In genomic region chr19:10580979-10581631, GRCh38 we compare ENCODE assay signal across 8 cellular contexts. TPM values are rescaled to one million over a fixed set of nuclear protein-coding genes. Genes with fewer than 3 reads are reported as not detected.
DNase-seq lines count a peak whose midpoint lies in the region; ATAC-seq and TF ChIP-seq lines count a peak whose summit lies in the region.

No MANE protein-coding gene starts in this region.

- no peak for TF ChIP-seq EP300 in transverse colon (IDR thresholded peaks at IDR 0.05; ENCODE audit: low read depth)

- WGBS in transverse colon (ENCODE audit: low coverage in 1 of 2), 2 donors, result 34% methylated on average over 31 of the region's 31 CpGs; no CpG with 5 or more reads in 1 of the 2 donors

- H3K9me3 Mint-ChIP-seq in activated naive CD4-positive, alpha-beta T cell treated with anti-CD3 and anti-CD28 coated beads for 36 hours, result no peaks in the 10 kb centered on the region
- no peaks in the 10 kb centered on the region for H3K9me3 Mint-ChIP-seq in glutamatergic neuron (ENCODE audit: unreplicated experiment)

- H3K4me3 ChIP-seq in GM06990 (replicated peaks; ENCODE audit: low read depth, low read length) (no peak overlapping the region), SK-N-MC (peak overlapping the region; percentile 71), transverse colon (no peak overlapping the region)

- H3K27ac ChIP-seq in SK-N-MC, result no peak overlapping the region
- H3K27ac ChIP-seq in transverse colon, result no peak overlapping the region

- intact Hi-C loops in activated naive CD4-positive, alpha-beta T cell treated with anti-CD3 and anti-CD28 coated beads for 36 hours (cut with micrococcal nuclease), result loop anchor here (1.0 to 2.0 kb wide), 3 partner anchors 63 to 118 kb away; no protein-coding TSS in a partner anchor
- intact Hi-C loops in transverse colon (cut with DNase I; ENCODE audit: low total_unique reads), result no loop called here

- no peaks in the 10 kb centered on the region for H3K36me3 Mint-ChIP-seq in activated naive CD4-positive, alpha-beta T cell treated with anti-CD3 and anti-CD28 coated beads for 36 hours (ENCODE audit: low read depth)
- H3K36me3 Mint-ChIP-seq in glutamatergic neuron (ENCODE audit: unreplicated experiment), result no peaks in the 10 kb centered on the region

- peaks cover 0 to 4% (median 2%) of the 10 kb centered on the region in 4 donors for H3K4me1 ChIP-seq in transverse colon

- CTCF ChIA-PET in activated naive CD4-positive, alpha-beta T cell treated with anti-CD3 and anti-CD28 coated beads for 36 hours (lab: Charles Lee), result interaction anchor here (0.6 to 9.0 kb wide), 36 partner anchors 9 to 204 kb away, joined by 3 to 251 read pairs (median 6); partner anchors contain the start of genes DNM2 and QTRT1

- no peaks in the 10 kb centered on the region for H3K27me3 ChIP-seq in GM06990 (replicated peaks; ENCODE audit: control insufficient read depth, insufficient read depth, low read length)
- no peaks in the 10 kb centered on the region for H3K27me3 ChIP-seq in transverse colon

- peak; percentile 59 for DNase-seq in GM06990 (ENCODE audit: extremely low read depth, insufficient read length)
- peak; percentile 94 for DNase-seq in MV-4-11 (lab: John Stamatoyannopoulos, UW)
- peak; percentile 66 for DNase-seq in SK-N-MC (ENCODE audit: low read depth, low spot score)
- DNase-seq in activated naive CD4-positive, alpha-beta T cell treated with anti-CD3 and anti-CD28 coated beads for 36 hours, result peak; percentile 97
- DNase-seq in glutamatergic neuron, result peak; percentile 89
- DNase-seq in pons (ENCODE audit: low spot score), result peak; percentile 95
- peak; percentile 91 for DNase-seq in transverse colon

- H3K9me3 ChIP-seq in SK-N-MC (ENCODE audit: low read depth, low read length) (no peaks in the 10 kb centered on the region), transverse colon (no peaks in the 10 kb centered on the region)

- no peak for TF ChIP-seq POLR2A in transverse colon (IDR thresholded peaks at IDR 0.05)
- TF ChIP-seq POLR2A in GM18505 (IDR thresholded peaks at IDR 0.05; ENCODE audit: borderline replicate concordance, extremely low read depth, insufficient read depth, insufficient read length), result no peak

- H3K27me3 Mint-ChIP-seq in activated naive CD4-positive, alpha-beta T cell treated with anti-CD3 and anti-CD28 coated beads for 36 hours (ENCODE audit: low read depth), result no peaks in the 10 kb centered on the region
- peaks cover 6% of the 10 kb centered on the region for H3K27me3 Mint-ChIP-seq in glutamatergic neuron (ENCODE audit: unreplicated experiment)

- H3K4me1 Mint-ChIP-seq in activated naive CD4-positive, alpha-beta T cell treated with anti-CD3 and anti-CD28 coated beads for 36 hours (ENCODE audit: low read depth), result peaks cover 6% of the 10 kb centered on the region
- H3K4me1 Mint-ChIP-seq in glutamatergic neuron (ENCODE audit: low read depth, unreplicated experiment), result no peaks in the 10 kb centered on the region

- TF ChIP-seq CTCF in GM06990 (IDR thresholded peaks at IDR 0.05; ENCODE audit: insufficient read depth, low read length, poor library complexity, severe bottlenecking) (peak; percentile 98), glutamatergic neuron (IDR thresholded peaks at IDR 0.05; ENCODE audit: partially characterized antibody, unreplicated experiment) (peak; percentile 89), transverse colon (IDR thresholded peaks at IDR 0.05) (peak; percentile 98 to 100 (median 98))

- H3K9ac ChIP-seq in SK-N-MC (ENCODE audit: insufficient read length), result no peak overlapping the region

- H3K27ac Mint-ChIP-seq in activated naive CD4-positive, alpha-beta T cell treated with anti-CD3 and anti-CD28 coated beads for 36 hours, result no peak overlapping the region
- no peak overlapping the region for H3K27ac Mint-ChIP-seq in glutamatergic neuron (ENCODE audit: unreplicated experiment)

- in situ Hi-C loops in transverse colon (cut with MboI; ENCODE audit: low pct_ligation_motif_present in 1 of 4, low pct_unique_long_range_greater_than_20kb in 1 of 4, low sequenced_read_pairs in 3 of 4), result loop anchor here (5.0 to 10.0 kb wide), 2 partner anchors 61 to 64 kb away; no protein-coding TSS in a partner anchor

- no peak for ATAC-seq in GM18505 (IDR thresholded peaks at IDR 0.05; ENCODE audit: unreplicated experiment)

- H3K4me3 Mint-ChIP-seq in activated naive CD4-positive, alpha-beta T cell treated with anti-CD3 and anti-CD28 coated beads for 36 hours, result no peak overlapping the region
- peak overlapping the region; percentile 32 for H3K4me3 Mint-ChIP-seq in glutamatergic neuron (ENCODE audit: unreplicated experiment)

- H3K36me3 ChIP-seq in GM06990 (ENCODE audit: control insufficient read depth, insufficient read depth, low read length), result no peaks in the 10 kb centered on the region
- H3K36me3 ChIP-seq in SK-N-MC (ENCODE audit: insufficient read depth, low read length), result no peaks in the 10 kb centered on the region
- H3K36me3 ChIP-seq in transverse colon, result peaks cover 0 to 8% (median 0%) of the 10 kb centered on the region in 4 donors

RNA-seq across cellular contexts. Expression of gene AP1M2, which starts 6.0 kb away (rescaled TPM):
- total RNA-seq in activated naive CD4-positive, alpha-beta T cell treated with anti-CD3 and anti-CD28 coated beads for 36 hours, result not detected
- total RNA-seq in glutamatergic neuron (ENCODE audit: unreplicated experiment), result 1.2 TPM
- 100 to 1,000 TPM in 1 of 4 donors, 10 to 100 TPM in 3; 22.8 to 111 (median 63.1) TPM for total RNA-seq in transverse colon

RNA-seq across cellular contexts. Expression of gene CDKN2D, which starts 12.3 kb away (rescaled TPM):
- 10 to 100 TPM; 69.2 to 75.2 TPM for total RNA-seq in activated naive CD4-positive, alpha-beta T cell treated with anti-CD3 and anti-CD28 coated beads for 36 hours
- 68.3 TPM for total RNA-seq in glutamatergic neuron (ENCODE audit: unreplicated experiment)
- total RNA-seq in transverse colon, result 10 to 100 TPM in 1 of 4 donors, 1 to 10 TPM in 3; 4.9 to 11.4 (median 7.1) TPM

RNA-seq across cellular contexts. Expression of gene KRI1, which starts 15.3 kb away (rescaled TPM):
- 10 to 100 TPM; 50.2 to 51.7 TPM for total RNA-seq in activated naive CD4-positive, alpha-beta T cell treated with anti-CD3 and anti-CD28 coated beads for 36 hours
- total RNA-seq in glutamatergic neuron (ENCODE audit: unreplicated experiment), result 24.1 TPM
- total RNA-seq in transverse colon, result 10 to 100 TPM; 12.7 to 53.1 (median 27.9) TPM

RNA-seq across cellular contexts. Expression of gene ATG4D, which starts 37.4 kb away (rescaled TPM):
- total RNA-seq in activated naive CD4-positive, alpha-beta T cell treated with anti-CD3 and anti-CD28 coated beads for 36 hours, result 10 to 100 TPM; 21.6 to 22.5 TPM
- total RNA-seq in glutamatergic neuron (ENCODE audit: unreplicated experiment) (56.1 TPM), transverse colon (100 to 1,000 TPM in 2 of 4 donors, 10 to 100 TPM in 2; 79.9 to 164 (median 100) TPM)

RNA-seq across cellular contexts. Expression of gene SLC44A2, which starts 44.2 kb away (rescaled TPM):
- total RNA-seq in activated naive CD4-positive, alpha-beta T cell treated with anti-CD3 and anti-CD28 coated beads for 36 hours, result 10 to 100 TPM; 81.5 to 83.2 TPM
- 129 TPM for total RNA-seq in glutamatergic neuron (ENCODE audit: unreplicated experiment)
- total RNA-seq in transverse colon, result 100 to 1,000 TPM in 1 of 4 donors, 10 to 100 TPM in 3; 36.6 to 371 (median 81.4) TPM

Comparison
In these comparisons a context has a peak if more than half of its experiments do, and no peak if none do; other contexts are left out.
1. RNA of gene AP1M2, which starts 6.0 kb away (total RNA-seq): 22.8 to 111 TPM in transverse colon; 1.2 TPM in glutamatergic neuron (single experiment) and not detected in activated naive CD4-positive, alpha-beta T cell treated with anti-CD3 and anti-CD28 coated beads for 36 hours; every median in the first group is over 10 times any median in the second.
2. Peak in every context shown above with its lines, with median percentiles within 50 percentile points of each other: DNase-seq and CTCF ChIP-seq.